2 cellular contexts compared by ENCODE assay signal in genomic region chr7:99459087-99459486, GRCh38.
TF ChIP-seq lines count a peak whose summit lies in the region.

No MANE protein-coding gene starts in this region.

TF ChIP-seq in A549, 52 proteins besides CTCF, POLR2A, EP300 and RAD21:
- TF ChIP-seq RFX5 (IDR thresholded peaks at IDR 0.05), result no peak
- no peak for TF ChIP-seq ZNF302 (CRISPR knock-in tag; IDR thresholded peaks at IDR 0.05)
- no peak for TF ChIP-seq CBX8 (IDR thresholded peaks at IDR 0.05)
- no peak for TF ChIP-seq USF2 (IDR thresholded peaks at IDR 0.05)
- no peak for TF ChIP-seq JUNB (IDR thresholded peaks at IDR 0.05)
- no peak for TF ChIP-seq ZFP36 (IDR thresholded peaks at IDR 0.05; ENCODE audit: borderline replicate concordance, partially characterized antibody)
- no peak for TF ChIP-seq MAZ (IDR thresholded peaks at IDR 0.05; ENCODE audit: borderline replicate concordance, low read depth, low read length)
- no peak for TF ChIP-seq BHLHE40 (IDR thresholded peaks at IDR 0.05; ENCODE audit: low read depth, low read length)
- no peak for TF ChIP-seq HES2 (IDR thresholded peaks at IDR 0.05)
- no peak for TF ChIP-seq CBX2 (IDR thresholded peaks at IDR 0.05; ENCODE audit: borderline replicate concordance, low read depth)
- TF ChIP-seq EHF (CRISPR knock-in tag; IDR thresholded peaks at IDR 0.05), result no peak
- TF ChIP-seq HOXA7 (CRISPR knock-in tag; IDR thresholded peaks at IDR 0.05), result no peak
- no peak for TF ChIP-seq HOXB13 (CRISPR knock-in tag; IDR thresholded peaks at IDR 0.05; ENCODE audit: low read depth)
- no peak for TF ChIP-seq NPAS2 (CRISPR knock-in tag; IDR thresholded peaks at IDR 0.05; ENCODE audit: borderline replicate concordance)
- TF ChIP-seq ELK1 (IDR thresholded peaks at IDR 0.05; ENCODE audit: low read depth, low read length), result no peak
- no peak for TF ChIP-seq EHMT2 (IDR thresholded peaks at IDR 0.05; ENCODE audit: low read depth)

TF ChIP-seq in endothelial cell of umbilical vein, 7 proteins besides CTCF, POLR2A, EP300 and RAD21:
- no peak for TF ChIP-seq MAX (IDR thresholded peaks at IDR 0.05; ENCODE audit: insufficient read depth, insufficient read length)
- no peak for TF ChIP-seq FOS (IDR thresholded peaks at IDR 0.05; ENCODE audit: borderline replicate concordance, insufficient read depth, low read length)
- TF ChIP-seq POLR2AphosphoS5 (IDR thresholded peaks at IDR 0.05; ENCODE audit: insufficient read depth, low read depth, low read length), result peak; percentile 5
- TF ChIP-seq JUN (IDR thresholded peaks at IDR 0.05; ENCODE audit: borderline replicate concordance, insufficient read depth, insufficient read length, low read depth), result no peak
